Comparison of ENCODE assay signal across 10 cellular contexts in the genomic region with DNA sequence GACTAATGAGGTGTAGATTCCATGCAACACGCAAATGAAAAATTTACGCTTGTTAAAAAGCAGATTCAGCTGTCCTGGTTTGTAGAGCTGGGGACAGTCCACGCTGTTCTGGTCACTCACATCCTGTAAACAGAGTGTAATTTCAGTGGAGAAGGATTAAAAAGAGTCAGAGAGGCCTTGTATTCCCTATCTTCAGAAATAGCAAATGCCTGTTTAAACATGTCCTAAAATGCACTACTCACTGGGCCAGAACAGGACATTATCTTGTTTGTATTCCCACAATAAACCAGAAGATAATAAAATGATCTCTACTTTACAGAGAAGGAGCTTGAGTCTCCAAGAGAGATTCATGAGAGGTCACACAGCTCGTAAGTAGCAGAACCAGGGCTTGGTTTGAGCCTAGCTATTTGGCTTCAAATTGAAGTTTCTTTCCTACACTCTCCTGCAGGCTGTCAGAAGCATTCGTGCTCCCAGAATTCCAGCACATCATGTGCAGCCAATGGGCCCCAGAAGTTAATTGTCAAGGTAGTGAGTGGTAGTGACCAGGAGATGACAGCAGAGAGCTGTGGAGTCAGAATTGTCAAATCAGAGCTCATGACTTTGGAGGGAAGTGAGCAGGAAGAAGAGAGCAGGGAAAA.
DNase-seq lines count a peak whose midpoint lies in the region; ATAC-seq and TF ChIP-seq lines count a peak whose summit lies in the region.
"Had no signal": no experiment of that assay in that cellular context is flagged by ENCODE, and none has a peak within 500 bp of the region (broad histone marks: within the 10 kb centered on the region; RNA-seq: fewer than 3 reads in every experiment).

No MANE protein-coding gene starts in this region.

- no peak overlapping the region for H2AFZ ChIP-seq in OCI-LY7 (ENCODE audit: low read length)

- TF ChIP-seq CTCF in GM06990 (IDR thresholded peaks at IDR 0.05; ENCODE audit: insufficient read depth, low read length, poor library complexity, severe bottlenecking) = peak; percentile 49
- TF ChIP-seq CTCF in OCI-LY7 (conservative IDR thresholded peaks at IDR 0.05; ENCODE audit: low read length) = 0 out of 2 replicates have a peak, but pooled peaks have one; percentile 38
- peak; percentile 32 for TF ChIP-seq CTCF in progenitor cell of endocrine pancreas (IDR thresholded peaks at IDR 0.05; ENCODE audit: unreplicated experiment)
- peak in 20 of 56 donors; percentile 6 to 41 (median 26) for TF ChIP-seq CTCF in dorsolateral prefrontal cortex (IDR thresholded peaks at IDR 0.05 in 54 of 56, conservative IDR thresholded peaks at IDR 0.05 in 2 of 56; ENCODE audit: low read depth in 1 of 56, partially characterized antibody in 56 of 56)

- H3K4me2 ChIP-seq in OCI-LY7 (ENCODE audit: low read length) = no peak overlapping the region

- CTCF ChIA-PET in OCI-LY7 (lab: Charles Lee; ENCODE audit: unreplicated experiment) = no interaction called here

- H4K20me1 ChIP-seq in OCI-LY7 (ENCODE audit: insufficient read depth, low read length) = no peaks in the 10 kb centered on the region

- no peaks in the 10 kb centered on the region for H3K79me2 ChIP-seq in OCI-LY7 (ENCODE audit: insufficient read depth, low read depth, low read length)

- no peak overlapping the region for H3K4me3 Mint-ChIP-seq in progenitor cell of endocrine pancreas (ENCODE audit: low read depth)
- H3K4me3 Mint-ChIP-seq: activated T-cell treated with anti-CD3 and anti-CD28 coated beads, Interleukin-2, amount 50 U/mL, for 24 hours had no signal

- DNase-seq in GM06990 (ENCODE audit: extremely low read depth, insufficient read length) = no peak
- DNase-seq in OCI-LY7 (ENCODE audit: low spot score) = no peak
- DNase-seq in Right ventricle myocardium superior = no peak
- DNase-seq in progenitor cell of endocrine pancreas (ENCODE audit: low spot score, unreplicated experiment) = no peak
- no peak for DNase-seq in dorsolateral prefrontal cortex
- no peak for DNase-seq in activated effector memory CD4-positive, alpha-beta T cell treated with anti-CD3 and anti-CD28 coated beads, Interleukin-2, amount 50 U/mL, for 16 hours
- DNase-seq in activated CD4-positive, alpha-beta T cell treated with anti-CD3 and anti-CD28 coated beads for 48 hours = no peak
- DNase-seq in T-helper 1 cell = no peak
- DNase-seq: activated T-cell treated with anti-CD3 and anti-CD28 coated beads, Interleukin-2, amount 50 U/mL, for 24 hours; NCI-H748 treated with DMSO at 0.1 percent for 48 hours had no signal

- no peak overlapping the region for H3K27ac Mint-ChIP-seq in progenitor cell of endocrine pancreas
- H3K27ac Mint-ChIP-seq: activated T-cell treated with anti-CD3 and anti-CD28 coated beads, Interleukin-2, amount 50 U/mL, for 24 hours had no signal

- no peaks in the 10 kb centered on the region for H3K9me2 ChIP-seq in OCI-LY7 (ENCODE audit: insufficient read depth, low read length)

- H3K4me1 ChIP-seq in OCI-LY7 (ENCODE audit: insufficient read depth, low read length, poor library complexity, severe bottlenecking) = no peaks in the 10 kb centered on the region

- no peak overlapping the region for H3K27ac ChIP-seq in OCI-LY7 (ENCODE audit: low read depth, low read length, poor library complexity, severe bottlenecking)
- H3K27ac ChIP-seq in dorsolateral prefrontal cortex = no peak overlapping the region

- no peak overlapping the region for H3K4me3 ChIP-seq in GM06990 (replicated peaks; ENCODE audit: low read depth, low read length)
- no peak overlapping the region for H3K4me3 ChIP-seq in OCI-LY7 (ENCODE audit: low read depth, low read length, poor library complexity, severe bottlenecking)
- H3K4me3 ChIP-seq in dorsolateral prefrontal cortex = no peak overlapping the region

- H3K36me3 ChIP-seq in GM06990 (ENCODE audit: control insufficient read depth, insufficient read depth, low read length) (no peaks in the 10 kb centered on the region), OCI-LY7 (ENCODE audit: insufficient read depth, low read length) (no peaks in the 10 kb centered on the region)

- H3K36me3 Mint-ChIP-seq in progenitor cell of endocrine pancreas (ENCODE audit: insufficient read depth) = no peaks in the 10 kb centered on the region

- H3K9me3 Mint-ChIP-seq in progenitor cell of endocrine pancreas (ENCODE audit: low read depth) = no peaks in the 10 kb centered on the region
- H3K9me3 Mint-ChIP-seq: activated T-cell treated with anti-CD3 and anti-CD28 coated beads, Interleukin-2, amount 50 U/mL, for 24 hours had no signal

- intact Hi-C loops in OCI-LY7 (cut with micrococcal nuclease; ENCODE audit: unreplicated experiment) (no loop called here), Right ventricle myocardium superior (cut with DNase I) (loop anchor here (2.0 to 10.0 kb wide), 2 partner anchors 126 to 178 kb away; no protein-coding TSS in a partner anchor), dorsolateral prefrontal cortex (cut with DNase I) (no loop called here)

- no peaks in the 10 kb centered on the region for H3K27me3 Mint-ChIP-seq in progenitor cell of endocrine pancreas
- H3K27me3 Mint-ChIP-seq: activated T-cell treated with anti-CD3 and anti-CD28 coated beads, Interleukin-2, amount 50 U/mL, for 24 hours had no signal

- POLR2A ChIA-PET in OCI-LY7 (lab: Charles Lee) = interaction anchor here (1.1 kb wide), 1 partner anchor 21 kb away, joined by 3 read pairs; no protein-coding TSS in a partner anchor

- peak; percentile 81 for ATAC-seq in Right ventricle myocardium superior (ENCODE audit: poor library complexity)

- no peaks in the 10 kb centered on the region for H3K9me3 ChIP-seq in OCI-LY7 (ENCODE audit: low read length)

- no TSS peak for BruUV-seq in OCI-LY7 (replicated peaks; lab: Mats Ljungman, UMichigan)

- no peaks in the 10 kb centered on the region for H3K27me3 ChIP-seq in GM06990 (replicated peaks; ENCODE audit: control insufficient read depth, insufficient read depth, low read length)
- no peaks in the 10 kb centered on the region for H3K27me3 ChIP-seq in dorsolateral prefrontal cortex

- H3K4me1 Mint-ChIP-seq in progenitor cell of endocrine pancreas (ENCODE audit: low read depth) = peaks cover 13% of the 10 kb centered on the region
